Comparison of ENCODE assay signal across 14 cellular contexts in the genomic region with DNA sequence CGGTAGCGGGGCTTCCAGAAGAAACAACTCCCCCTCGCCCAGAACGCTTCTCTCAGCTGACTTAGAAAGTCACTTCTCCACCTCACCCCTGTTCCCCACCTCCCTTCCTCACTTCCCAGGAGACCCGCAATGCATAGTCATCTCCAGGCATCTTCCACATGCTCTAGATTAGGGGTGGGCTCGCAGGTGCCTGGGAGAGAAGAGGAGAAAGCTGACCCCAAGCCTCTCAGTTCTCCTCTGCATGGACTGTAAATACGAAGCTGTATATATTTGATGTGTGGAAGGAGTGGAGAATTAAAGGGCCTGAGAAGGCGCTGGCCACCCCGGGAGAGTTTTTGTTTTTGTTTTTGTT. TPM values are rescaled to one million over a fixed set of nuclear protein-coding genes. Genes with fewer than 3 reads are reported as not detected.
DNase-seq lines count a peak whose midpoint lies in the region; ATAC-seq and TF ChIP-seq lines count a peak whose summit lies in the region.
"Had no signal": no experiment of that assay in that cellular context is flagged by ENCODE, and none has a peak within 500 bp of the region (broad histone marks: within the 10 kb centered on the region; RNA-seq: fewer than 3 reads in every experiment).

No MANE protein-coding gene starts in this region.

- no peak overlapping the region for H4K91ac ChIP-seq in mesenchymal stem cell (ENCODE audit: low read length)

- H3K4me3 ChIP-seq in CD8-positive, alpha-beta memory T cell (ENCODE audit: low read length) = peak overlapping the region; percentile 72
- peak overlapping the region; percentile 56 for H3K4me3 ChIP-seq in HUES6 (ENCODE audit: low read depth, low read length)
- no peak overlapping the region for H3K4me3 ChIP-seq in mesenchymal stem cell (ENCODE audit: insufficient read depth in 1 of 2, low read depth in 1 of 2, low read length in 2 of 2)
- peak overlapping the region in 1 of 2 donors; percentile 52 for H3K4me3 ChIP-seq in gastroesophageal sphincter
- H3K4me3 ChIP-seq: MG63, thyroid gland had no signal

- H4K8ac ChIP-seq in mesenchymal stem cell (ENCODE audit: low read length) = no peak overlapping the region

- no peak for TF ChIP-seq POLR2A in gastroesophageal sphincter (IDR thresholded peaks at IDR 0.05)

- TF ChIP-seq EP300 in gastroesophageal sphincter (IDR thresholded peaks at IDR 0.05) = no peak

- peaks cover 23 to 81% (median 51%) of the 10 kb centered on the region in 3 donors for H3K4me1 Mint-ChIP-seq in CD8-positive, alpha-beta memory T cell
- H3K4me1 Mint-ChIP-seq in naive thymus-derived CD8-positive, alpha-beta T cell = peaks cover 41 to 87% (median 74%) of the 10 kb centered on the region in 4 donors

- CTCF ChIA-PET in CD8-positive, alpha-beta memory T cell (lab: Charles Lee) = interaction anchor here (0.7 to 7.6 kb wide), 6 partner anchors 17 to 88 kb away, joined by 3 to 286 read pairs (median 4); no protein-coding TSS in a partner anchor

- H3K14ac ChIP-seq in mesenchymal stem cell (ENCODE audit: low read length in 2 of 2) = no peak overlapping the region

- no peak overlapping the region for H2BK5ac ChIP-seq in mesenchymal stem cell (ENCODE audit: low read depth, low read length, poor library complexity, severe bottlenecking)

- DNase-seq in CD8-positive, alpha-beta memory T cell = no peak
- no peak for DNase-seq in caudate nucleus (lab: John Stamatoyannopoulos, UW)
- DNase-seq in naive thymus-derived CD8-positive, alpha-beta T cell = no peak
- no peak for DNase-seq in mesenchymal stem cell
- DNase-seq: activated CD4-positive, alpha-beta T cell treated with anti-CD3 and anti-CD28 coated beads, Interleukin-2, amount 50 U/mL, for 4 hours; MG63; NCI-H82; thyroid gland had no signal

- no peak overlapping the region for H2BK15ac ChIP-seq in mesenchymal stem cell (ENCODE audit: low read depth, poor library complexity, severe bottlenecking)

- peaks cover 0 to 5% (median 4%) of the 10 kb centered on the region in 3 donors for H3K36me3 Mint-ChIP-seq in CD8-positive, alpha-beta memory T cell
- H3K36me3 Mint-ChIP-seq in naive thymus-derived CD8-positive, alpha-beta T cell = peaks cover 0 to 17% (median 3%) of the 10 kb centered on the region in 3 donors

- H2BK12ac ChIP-seq in mesenchymal stem cell (ENCODE audit: low read length in 2 of 2) = no peak overlapping the region

- POLR2A ChIA-PET in CD8-positive, alpha-beta memory T cell (lab: Charles Lee) = no interaction called here
- POLR2A ChIA-PET in naive thymus-derived CD8-positive, alpha-beta T cell (lab: Charles Lee) = interaction anchor here (0.7 to 14.4 kb wide), 11 partner anchors 8 to 132 kb away, joined by 3 to 944 read pairs (median 4); partner anchors contain the start of genes MRPS5 and ZNF514

- no peak overlapping the region for H3K23ac ChIP-seq in mesenchymal stem cell (ENCODE audit: low read length in 2 of 2)

- H3K27me3 ChIP-seq in CD8-positive, alpha-beta memory T cell (ENCODE audit: insufficient read depth, low read length, poor library complexity, severe bottlenecking) = no peaks in the 10 kb centered on the region
- H3K27me3 ChIP-seq in HUES6 (ENCODE audit: control insufficient read depth, insufficient read depth, low read length) (peaks cover 98% of the 10 kb centered on the region), mesenchymal stem cell (ENCODE audit: control insufficient read depth in 1 of 2, insufficient read depth in 1 of 2, low read length in 2 of 2) (peaks cover 57 to 90% of the 10 kb centered on the region in 2 experiments), gastroesophageal sphincter (peaks cover 81% of the 10 kb centered on the region)
- H3K27me3 ChIP-seq: thyroid gland had no signal

- H3K4ac ChIP-seq in mesenchymal stem cell (ENCODE audit: low read depth in 1 of 2, low read length in 2 of 2) = no peak overlapping the region

- no peak for ATAC-seq in naive thymus-derived CD8-positive, alpha-beta T cell
- ATAC-seq in GM18873 (IDR thresholded peaks at IDR 0.05; ENCODE audit: low FRiP score, unreplicated experiment) = no peak
- ATAC-seq in HG03432 (IDR thresholded peaks at IDR 0.05; ENCODE audit: unreplicated experiment) = no peak
- ATAC-seq in gastroesophageal sphincter = no peak

- H3K79me1 ChIP-seq in mesenchymal stem cell (replicated peaks; ENCODE audit: low read length, poor library complexity, severe bottlenecking) = no peaks in the 10 kb centered on the region

- H3K18ac ChIP-seq in mesenchymal stem cell (ENCODE audit: low read depth in 1 of 2, low read length in 2 of 2) = no peak overlapping the region

- H2BK120ac ChIP-seq in mesenchymal stem cell (ENCODE audit: low read depth, low read length) = no peak overlapping the region

- H3K27me3 Mint-ChIP-seq in CD8-positive, alpha-beta memory T cell = peaks cover 20 to 23% of the 10 kb centered on the region in 2 donors
- H3K27me3 Mint-ChIP-seq in naive thymus-derived CD8-positive, alpha-beta T cell = peaks cover 0 to 11% (median 0%) of the 10 kb centered on the region in 5 donors

- peak overlapping the region in 6 of 7 donors; percentile 85 to 94 (median 90) for H3K4me3 Mint-ChIP-seq in CD8-positive, alpha-beta memory T cell
- H3K4me3 Mint-ChIP-seq in naive thymus-derived CD8-positive, alpha-beta T cell = peak overlapping the region; percentile 92 to 100 (median 99)

- H3K9ac ChIP-seq in HUES6 (ENCODE audit: low read length) (no peak overlapping the region), mesenchymal stem cell (ENCODE audit: low read length) (no peak overlapping the region)

- no peak for TF ChIP-seq CTCF in gastroesophageal sphincter (IDR thresholded peaks at IDR 0.05)

- no peaks in the 10 kb centered on the region for H3K9me3 ChIP-seq in CD8-positive, alpha-beta memory T cell (ENCODE audit: low read length)
- no peaks in the 10 kb centered on the region for H3K9me3 ChIP-seq in HUES6 (ENCODE audit: control insufficient read depth, insufficient read depth, low read depth, low read length)
- no peaks in the 10 kb centered on the region for H3K9me3 ChIP-seq in mesenchymal stem cell (ENCODE audit: control insufficient read depth, low read length)
- H3K9me3 ChIP-seq in gastroesophageal sphincter = no peaks in the 10 kb centered on the region
- H3K9me3 ChIP-seq: MG63, thyroid gland had no signal

- H3K27ac ChIP-seq in CD8-positive, alpha-beta memory T cell (ENCODE audit: low read depth, low read length) = no peak overlapping the region
- H3K27ac ChIP-seq in HUES6 (ENCODE audit: low read depth, low read length) (no peak overlapping the region), caudate nucleus (ENCODE audit: low read depth, low read length) (peak overlapping the region; percentile 46), mesenchymal stem cell (ENCODE audit: low read length, poor library complexity, severe bottlenecking) (no peak overlapping the region), gastroesophageal sphincter (peak overlapping the region in 1 of 4 donors; percentile 78)
- H3K27ac ChIP-seq: thyroid gland had no signal

- H2AK5ac ChIP-seq in mesenchymal stem cell (ENCODE audit: low read length, severe bottlenecking) = no peak overlapping the region

- H3K9me3 Mint-ChIP-seq in CD8-positive, alpha-beta memory T cell = no peaks in the 10 kb centered on the region
- H3K9me3 Mint-ChIP-seq in naive thymus-derived CD8-positive, alpha-beta T cell = no peaks in the 10 kb centered on the region

- WGBS in mesenchymal stem cell = 80% methylated on average over 5 of the region's 9 CpGs
- WGBS in gastroesophageal sphincter (ENCODE audit: low coverage in 1 of 2), 2 donors = 55 to 90% methylated on average over 2 to 4 of the region's 9 CpGs

- H3K4me1 ChIP-seq in CD8-positive, alpha-beta memory T cell (ENCODE audit: insufficient read depth, low read length) = peaks cover 61% of the 10 kb centered on the region
- H3K4me1 ChIP-seq in HUES6 (ENCODE audit: control insufficient read depth, insufficient read depth, low read length) (peaks cover 21% of the 10 kb centered on the region), mesenchymal stem cell (ENCODE audit: control insufficient read depth, insufficient read depth, low read depth, low read length) (peaks cover 14% of the 10 kb centered on the region), gastroesophageal sphincter (peaks cover 0 to 27% (median 10%) of the 10 kb centered on the region in 3 donors)

- peak overlapping the region in 1 of 8 donors; percentile 97 for H3K27ac Mint-ChIP-seq in CD8-positive, alpha-beta memory T cell
- peak overlapping the region; percentile 96 to 100 (median 97) for H3K27ac Mint-ChIP-seq in naive thymus-derived CD8-positive, alpha-beta T cell

- no peaks in the 10 kb centered on the region for H3K36me3 ChIP-seq in CD8-positive, alpha-beta memory T cell (ENCODE audit: insufficient read depth, low read length)
- H3K36me3 ChIP-seq in HUES6 (ENCODE audit: control insufficient read depth, insufficient read depth, low read length) (no peaks in the 10 kb centered on the region), mesenchymal stem cell (ENCODE audit: control insufficient read depth in 1 of 2, insufficient read depth in 2 of 2, low read depth in 1 of 2, low read length in 2 of 2) (no peaks in the 10 kb centered on the region), gastroesophageal sphincter (no peaks in the 10 kb centered on the region)
- H3K36me3 ChIP-seq: MG63, thyroid gland had no signal

- no peak overlapping the region for H3K4me2 ChIP-seq in mesenchymal stem cell (ENCODE audit: low read length, poor library complexity, severe bottlenecking)

- H2AFZ ChIP-seq in mesenchymal stem cell (ENCODE audit: low read depth, low read length) = no peak overlapping the region

RNA-seq across cellular contexts. Expression of gene MAL, which starts 1.8 kb away (rescaled TPM):
- total RNA-seq in CD8-positive, alpha-beta memory T cell = 10 to 100 TPM; 25.2 to 27.3 TPM
- polyA plus RNA-seq in CD8-positive, alpha-beta memory T cell = 50.4 TPM
- 100 to 1,000 TPM; 116 to 117 TPM for total RNA-seq in naive thymus-derived CD8-positive, alpha-beta T cell
- polyA plus RNA-seq in naive thymus-derived CD8-positive, alpha-beta T cell = 100 to 1,000 TPM; 158 to 284 (median 273) TPM
- not detected for polyA plus RNA-seq in mesenchymal stem cell (2013, experiment 1 of 2)
- not detected for polyA plus RNA-seq in mesenchymal stem cell (2013, experiment 2 of 2)
- 10 to 100 TPM; 21.3 to 39.8 (median 32.0) TPM for total RNA-seq in gastroesophageal sphincter
- total RNA-seq: chondrocyte had no signal
- polyA plus RNA-seq: keratinocyte had no signal

Comparison
In these comparisons a context has a peak if more than half of its experiments do, and no peak if none do; other contexts are left out.
1. H3K4me3 ChIP-seq: peak in CD8-positive, alpha-beta memory T cell (single experiment) and HUES6 (single experiment); none in mesenchymal stem cell (0 of 2).